18 cellular contexts compared by ENCODE assay signal in genomic region chr15:83833569-83833968, GRCh38.
DNase-seq lines count a peak whose midpoint lies in the region; ATAC-seq, FAIRE-seq and TF ChIP-seq lines count a peak whose summit lies in the region.
"Had no signal": no experiment of that assay in that cellular context is flagged by ENCODE, and none has a peak within 500 bp of the region (broad histone marks: within the 10 kb centered on the region; RNA-seq: fewer than 3 reads in every experiment).

No MANE protein-coding gene starts in this region.

- no peaks in the 10 kb centered on the region for H3K27me3 ChIP-seq in keratinocyte (ENCODE audit: control insufficient read depth, extremely low read depth, insufficient read depth, low read length)

- H3K9me1 ChIP-seq in keratinocyte (ENCODE audit: control insufficient read depth, extremely low read depth, insufficient read depth, low read length), result no peaks in the 10 kb centered on the region

- H3K79me2 ChIP-seq in keratinocyte (ENCODE audit: control insufficient read depth, insufficient read depth, low read length), result no peaks in the 10 kb centered on the region

- peak; percentile 5 for FAIRE-seq in keratinocyte (lab: Jason Lieb, UNC)
- FAIRE-seq: G401.6, GM12892, H54 had no signal

- H3K4me1 ChIP-seq in keratinocyte (ENCODE audit: control insufficient read depth, extremely low read depth, insufficient read depth, low read length), result no peaks in the 10 kb centered on the region
- H3K4me1 ChIP-seq: HAP-1 had no signal

- ATAC-seq in HG03135 (IDR thresholded peaks at IDR 0.05; ENCODE audit: unreplicated experiment) (no peak), HG03432 (IDR thresholded peaks at IDR 0.05; ENCODE audit: unreplicated experiment) (no peak), HG02970 (IDR thresholded peaks at IDR 0.05; ENCODE audit: low FRiP score, unreplicated experiment) (no peak), HG03095 (IDR thresholded peaks at IDR 0.05; ENCODE audit: unreplicated experiment) (no peak)

- H2AFZ ChIP-seq in keratinocyte (ENCODE audit: control insufficient read depth, low read length), result no peak overlapping the region

- H3K27ac ChIP-seq in keratinocyte (ENCODE audit: control insufficient read depth, insufficient read depth, low read length), result no peak overlapping the region

- dilution Hi-C loops in keratinocyte (cut with MboI; ENCODE audit: extremely low pct_ligation_motif_present, low sequenced_read_pairs), result no loop called here

- DNase-seq in LHCN-M2 (ENCODE audit: low read depth), result peak; percentile 52
- DNase-seq in epithelial cell of esophagus (ENCODE audit: low read depth), result peak; percentile 14
- no peak for DNase-seq in keratinocyte (ENCODE audit: low read depth, low spot score)
- DNase-seq: C1 segment of cervical spinal cord; Calu3; CD4-positive, alpha-beta memory T cell; COR-L47; DMS53; DMS79 treated with DMSO at 0.1 percent for 48 hours; GOT3 had no signal

- no peaks in the 10 kb centered on the region for H3K9me3 ChIP-seq in keratinocyte (ENCODE audit: control insufficient read depth, low read depth, low read length)
- H3K9me3 ChIP-seq: HAP-1 had no signal

- no peak overlapping the region for H3K4me3 ChIP-seq in epithelial cell of esophagus (ENCODE audit: low read length)
- H3K4me3 ChIP-seq in keratinocyte (ENCODE audit: control insufficient read depth in 2 of 3, extremely low read depth in 1 of 3, insufficient read depth in 2 of 3, low read depth in 1 of 3, low read length in 3 of 3), result no peak overlapping the region
- H3K4me3 ChIP-seq: HAP-1 had no signal

- no peaks in the 10 kb centered on the region for H3K36me3 ChIP-seq in keratinocyte (ENCODE audit: control insufficient read depth in 2 of 2, extremely low read depth in 1 of 2, insufficient read depth in 2 of 2, low read length in 2 of 2)

- no peak overlapping the region for H3K9ac ChIP-seq in keratinocyte (ENCODE audit: control insufficient read depth, extremely low read depth, insufficient read depth, low read length)

- H4K20me1 ChIP-seq in keratinocyte (ENCODE audit: control insufficient read depth, extremely low read depth, insufficient read depth, low read length), result no peaks in the 10 kb centered on the region

- TF ChIP-seq CTCF in epithelial cell of esophagus (IDR thresholded peaks at IDR 0.05; ENCODE audit: insufficient read depth, low read depth, low read length, missing control alignments) (no peak), keratinocyte (optimal IDR thresholded peaks at IDR 0.05 in 1 of 3, IDR thresholded peaks at IDR 0.05 in 1 of 3, conservative IDR thresholded peaks at IDR 0.05 in 1 of 3; ENCODE audit: extremely low read depth in 1 of 3, insufficient read depth in 2 of 3, low read length in 3 of 3) (no peak)

- H3K4me2 ChIP-seq in keratinocyte (ENCODE audit: control insufficient read depth, extremely low read depth, insufficient read depth, low read depth, low read length), result no peak overlapping the region
